In genomic region chr2:118805061-118805690, GRCh38 we compare ENCODE assay signal across 27 cellular contexts. TPM values are rescaled to one million over a fixed set of nuclear protein-coding genes. Genes with fewer than 3 reads are reported as not detected.
DNase-seq lines count a peak whose midpoint lies in the region; ATAC-seq and TF ChIP-seq lines count a peak whose summit lies in the region.
"Had no signal": no experiment of that assay in that cellular context is flagged by ENCODE, and none has a peak within 500 bp of the region (broad histone marks: within the 10 kb centered on the region; RNA-seq: fewer than 3 reads in every experiment).

No MANE protein-coding gene starts in this region.

- DNase-seq in AG10803 (ENCODE audit: low read depth) (peak; percentile 87), NCI-H69 (lab: John Stamatoyannopoulos, UW) (peak; percentile 2), fibroblast of peridontal ligament (ENCODE audit: extremely low read depth) (peak; percentile 79), NCI-H187 (lab: John Stamatoyannopoulos, UW) (no peak), transverse colon (no peak), adrenal gland (no peak)
- DNase-seq: CD4-positive, CD25-positive, alpha-beta regulatory T cell; DMS153; H7; MV-4-11; NCI-H1105; NCI-H1436 treated with DMSO at 0.1 percent for 48 hours; NCI-H1930; NCI-H2107; NCI-H524 treated with DMSO at 0.1 percent for 48 hours; NK-92 treated with Interleukin-12 subunit alpha and Interleukin-12 subunit beta, amount 100 ng/mL, for 24 hours; PC-3; SK-N-SH; SW 1271 had no signal

- no peak overlapping the region for H3K27ac ChIP-seq in transverse colon
- no peak overlapping the region for H3K27ac ChIP-seq in adrenal gland
- H3K27ac ChIP-seq: A549, BLaER1 had no signal

- no peak for TF ChIP-seq CTCF in AG10803 (conservative IDR thresholded peaks at IDR 0.05; ENCODE audit: low read length)
- no peak for TF ChIP-seq CTCF in transverse colon (IDR thresholded peaks at IDR 0.05)
- TF ChIP-seq CTCF in adrenal gland (IDR thresholded peaks at IDR 0.05) = no peak

- TF ChIP-seq POLR2A in transverse colon (IDR thresholded peaks at IDR 0.05) (no peak), adrenal gland (IDR thresholded peaks at IDR 0.05) (no peak)

- H3K9me3 ChIP-seq in transverse colon = no peaks in the 10 kb centered on the region
- H3K9me3 ChIP-seq in adrenal gland (replicated peaks in 1 of 3) = no peaks in the 10 kb centered on the region
- H3K9me3 ChIP-seq: A549, BLaER1, SK-N-SH had no signal

- in situ Hi-C loops in transverse colon (cut with MboI; ENCODE audit: low pct_ligation_motif_present in 1 of 4, low pct_unique_long_range_greater_than_20kb in 1 of 4, low sequenced_read_pairs in 3 of 4) = no loop called here

- H3K4me3 ChIP-seq in AG10803 (ENCODE audit: low read length) (no peak overlapping the region), transverse colon (no peak overlapping the region), adrenal gland (no peak overlapping the region)
- H3K4me3 ChIP-seq: A549, BLaER1, GM12878, K562 had no signal

- no peak for ATAC-seq in GM18858 (IDR thresholded peaks at IDR 0.05; ENCODE audit: unreplicated experiment)
- ATAC-seq: A549, GM12878, HepG2, K562, PC-3 had no signal

- WGBS in transverse colon (ENCODE audit: low coverage in 1 of 2), 2 donors = 60 to 73% methylated on average over 3 to 9 of the region's 9 CpGs
- WGBS in adrenal gland, 4 donors = 75 to 84% (median 83%) methylated on average over 9 of the region's 9 CpGs

- no peaks in the 10 kb centered on the region for H3K36me3 ChIP-seq in transverse colon
- H3K36me3 ChIP-seq in adrenal gland (replicated peaks in 1 of 2) = no peaks in the 10 kb centered on the region
- H3K36me3 ChIP-seq: BLaER1 had no signal

- no peak for TF ChIP-seq EP300 in transverse colon (IDR thresholded peaks at IDR 0.05; ENCODE audit: low read depth)

- H3K27me3 ChIP-seq in transverse colon (peaks cover 57% of the 10 kb centered on the region), adrenal gland (peaks cover 13% of the 10 kb centered on the region)

- intact Hi-C loops in transverse colon (cut with DNase I; ENCODE audit: low total_unique reads) = no loop called here
- intact Hi-C loops in adrenal gland (cut with DNase I) = no loop called here

- H3K4me1 ChIP-seq in transverse colon = peaks cover 0 to 5% (median 0%) of the 10 kb centered on the region in 4 donors
- no peaks in the 10 kb centered on the region for H3K4me1 ChIP-seq in adrenal gland (replicated peaks in 1 of 2)
- H3K4me1 ChIP-seq: A549 had no signal

RNA-seq across cellular contexts. Expression of gene EN1, which starts 42.3 kb away (rescaled TPM):
- total RNA-seq in transverse colon = not detected
- total RNA-seq in adrenal gland = under 1 TPM in 6 of 8 donors, not detected in 2; 0.17 to 0.98 (median 0.54) TPM
- polyA plus RNA-seq in adrenal gland = under 1 TPM in 1 of 3 donors, not detected in 2; 0.03 TPM
- total RNA-seq: CD4-positive, CD25-positive, alpha-beta regulatory T cell; GM12878; H7; HepG2; HT1080; MCF 10A had no signal
- polyA plus RNA-seq: CD4-positive, CD25-positive, alpha-beta regulatory T cell; GM12878; HepG2; SK-N-SH had no signal

Comparison
In these comparisons a context has a peak if more than half of its experiments do, and no peak if none do; other contexts are left out.
1. DNase-seq: peak in AG10803 (single experiment), NCI-H69 (single experiment) and fibroblast of peridontal ligament (single experiment); none in NCI-H187 (0 of 2), transverse colon (single experiment) and adrenal gland (0 of 7).